1 cellular context compared by ENCODE assay signal in the genomic region with DNA sequence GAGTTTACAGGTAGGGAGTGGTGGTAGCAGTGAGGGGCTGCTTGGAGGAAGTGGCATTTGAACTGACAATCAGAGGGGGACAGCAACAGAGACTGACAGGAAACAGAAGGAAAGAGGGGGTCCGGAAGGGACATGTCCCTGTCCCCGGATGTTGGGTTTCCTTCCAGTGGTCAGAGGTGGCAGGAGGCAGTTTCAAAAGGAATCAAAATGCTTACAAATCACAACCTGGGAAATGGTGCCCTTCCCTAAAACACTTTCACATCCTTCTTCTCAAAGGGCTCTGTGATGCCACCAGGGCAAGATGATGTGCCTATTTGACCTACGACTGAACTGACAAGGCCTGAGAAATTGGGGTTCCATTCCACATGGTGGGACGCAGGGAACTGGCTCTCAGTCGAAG.
TF ChIP-seq lines count a peak whose summit lies in the region.

No MANE protein-coding gene starts in this region.

TF ChIP-seq in IMR-90, 13 proteins besides CTCF, POLR2A, EP300 and RAD21:
- TF ChIP-seq NFE2L2 (IDR thresholded peaks at IDR 0.05; ENCODE audit: low read depth, low read length): no peak
